1 cellular context compared by ENCODE assay signal in genomic region chr22:42561856-42562255, GRCh38.
TF ChIP-seq lines count a peak whose summit lies in the region.

No MANE protein-coding gene starts in this region.

TF ChIP-seq in K562, 482 proteins besides CTCF, POLR2A, EP300 and RAD21:
- TF ChIP-seq GTF2A2 (tag; IDR thresholded peaks at IDR 0.05) (no peak), ZBTB49 (CRISPR knock-in tag; IDR thresholded peaks at IDR 0.05; ENCODE audit: borderline replicate concordance) (no peak), ELF4 (CRISPR knock-in tag; IDR thresholded peaks at IDR 0.05) (no peak), NKRF (IDR thresholded peaks at IDR 0.05; ENCODE audit: borderline replicate concordance) (no peak), PRDM10 (IDR thresholded peaks at IDR 0.05; ENCODE audit: partially characterized antibody) (peak; percentile 56), STAT6 (CRISPR knock-in tag; IDR thresholded peaks at IDR 0.05) (no peak), ZNF354B (CRISPR knock-in tag; IDR thresholded peaks at IDR 0.05) (no peak)
